In the genomic region with DNA sequence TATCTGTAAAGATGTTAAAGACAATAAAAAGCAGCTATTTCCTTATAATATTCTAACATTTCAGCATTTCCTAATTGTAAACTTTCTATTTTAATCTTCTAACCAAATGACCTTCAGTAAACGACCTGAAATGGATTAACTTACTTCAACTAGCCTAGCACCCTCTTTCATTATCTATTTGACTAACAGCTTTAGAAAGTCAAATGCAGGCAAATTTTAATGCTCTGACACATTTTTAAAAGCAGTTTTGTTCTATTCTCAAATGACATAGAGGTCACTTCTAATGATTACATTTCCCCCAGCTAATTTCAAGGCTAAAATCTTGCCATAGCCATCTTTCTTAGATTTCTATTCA, we compare ENCODE assay signal across 16 cellular contexts. TPM values are rescaled to one million over a fixed set of nuclear protein-coding genes. Genes with fewer than 3 reads are reported as not detected.
DNase-seq lines count a peak whose midpoint lies in the region; ATAC-seq, FAIRE-seq and TF ChIP-seq lines count a peak whose summit lies in the region.
"Had no signal": no experiment of that assay in that cellular context is flagged by ENCODE, and none has a peak within 500 bp of the region (broad histone marks: within the 10 kb centered on the region; RNA-seq: fewer than 3 reads in every experiment).

No MANE protein-coding gene starts in this region.

- TF ChIP-seq POLR2A in HCT116 (IDR thresholded peaks at IDR 0.05; ENCODE audit: borderline replicate concordance, extremely low read depth, insufficient read depth, insufficient read length) = no peak

- H3K4me3 ChIP-seq in HCT116 (replicated peaks in 1 of 2; ENCODE audit: low read depth in 1 of 2, low read length in 2 of 2) = peak overlapping the region in 1 of 2 experiments; percentile 23; a peak in 1 of 4 replicates
- no peak overlapping the region for H3K4me3 ChIP-seq in small intestine (ENCODE audit: low read depth in 1 of 2, low read length in 2 of 2)
- H3K4me3 ChIP-seq: heart left ventricle had no signal

- DNase-seq in HCT116 (ENCODE audit: low read depth, low spot score) = no peak
- DNase-seq in small intestine = no peak
- no peak for DNase-seq in NCI-H187 treated with DMSO at 0.1 percent for 48 hours (lab: John Stamatoyannopoulos, UW)
- DNase-seq in activated CD4-positive, alpha-beta T cell treated with anti-CD3 and anti-CD28 coated beads, Interleukin-2, amount 10 ng/mL, durations not matched to agents 7 days and 5 days = no peak
- DNase-seq in Ammon's horn (ENCODE audit: low spot score) = no peak
- DNase-seq: activated T-cell treated with anti-CD3 and anti-CD28 coated beads, Interleukin-2, amount 50 U/mL, for 4 hours; central memory CD4-positive, alpha-beta T cell; DND-41; heart left ventricle; NCI-H82; stimulated activated CD4-positive, alpha-beta T cell treated with anti-CD3 and anti-CD28 coated beads, Interleukin-15, amount 100 ng/mL, for 24 hours had no signal

- no TSS peak for BruUV-seq in HCT116 (replicated peaks; lab: Mats Ljungman, UMichigan)

- POLR2A ChIA-PET in HCT116 (lab: Charles Lee) = no interaction called here
- POLR2A ChIA-PET in activated CD4-positive, alpha-beta T cell treated with anti-CD3 and anti-CD28 coated beads, Interleukin-2, amount 10 ng/mL, durations not matched to agents 7 days and 5 days (lab: Charles Lee) = no interaction called here

- H3K4me3 Mint-ChIP-seq in activated CD4-positive, alpha-beta T cell treated with anti-CD3 and anti-CD28 coated beads, Interleukin-2, amount 10 ng/mL, durations not matched to agents 7 days and 5 days = no peak overlapping the region
- H3K4me3 Mint-ChIP-seq: activated T-cell treated with anti-CD3 and anti-CD28 coated beads, Interleukin-2, amount 50 U/mL, for 4 hours; stimulated activated naive CD8-positive, alpha-beta T cell treated with anti-CD3 and anti-CD28 coated beads, Interleukin-15, Interleukin-2, amounts not matched to agents 100 ng/mL and 50 ng/mL, for 24 hours; T-helper 2 cell treated with Interferon-gamma antibody and Interleukin-4, amounts not matched to agents 5 μg/mL and 100 μg/mL, for 36 hours had no signal

- peak overlapping the region; percentile 71 for H2AFZ ChIP-seq in HCT116 (ENCODE audit: low read depth, low read length, poor library complexity, severe bottlenecking)

- intact Hi-C loops in HCT116 (cut with micrococcal nuclease) = no loop called here

- FAIRE-seq in islet of Langerhans (lab: Jason Lieb, UNC) (peak; percentile 56), small intestine (lab: Jason Lieb, UNC) (no peak)

- H3K4me1 ChIP-seq in HCT116 (ENCODE audit: control insufficient read depth in 1 of 2, insufficient read depth in 2 of 2, low read length in 2 of 2) (peaks cover 11 to 37% of the 10 kb centered on the region in 2 experiments; a peak in 3 of 4 replicates), small intestine (ENCODE audit: control insufficient read depth in 2 of 2, insufficient read depth in 1 of 2, low read depth in 1 of 2, low read length in 1 of 2) (no peaks in the 10 kb centered on the region)

- H3K36me3 ChIP-seq in HCT116 (ENCODE audit: control insufficient read depth in 1 of 2, insufficient read depth in 2 of 2, low read length in 2 of 2) (no peaks in the 10 kb centered on the region), small intestine (ENCODE audit: control insufficient read depth in 2 of 2, insufficient read depth in 2 of 2, low read length in 2 of 2) (no peaks in the 10 kb centered on the region)
- H3K36me3 ChIP-seq: heart left ventricle had no signal

- H3K27ac ChIP-seq in HCT116 (ENCODE audit: low read depth, low read length) (peak overlapping the region; percentile 62; the same call in 1 of the 2 replicates), small intestine (ENCODE audit: low read depth in 1 of 2, low read length in 1 of 2) (no peak overlapping the region)

- no peaks in the 10 kb centered on the region for H4K20me1 ChIP-seq in HCT116 (ENCODE audit: insufficient read depth)

- no peaks in the 10 kb centered on the region for H3K4me1 Mint-ChIP-seq in activated CD4-positive, alpha-beta T cell treated with anti-CD3 and anti-CD28 coated beads, Interleukin-2, amount 10 ng/mL, durations not matched to agents 7 days and 5 days

- no peaks in the 10 kb centered on the region for H3K36me3 Mint-ChIP-seq in activated CD4-positive, alpha-beta T cell treated with anti-CD3 and anti-CD28 coated beads, Interleukin-2, amount 10 ng/mL, durations not matched to agents 7 days and 5 days (ENCODE audit: low read depth)

- no peak overlapping the region for H3K27ac Mint-ChIP-seq in activated CD4-positive, alpha-beta T cell treated with anti-CD3 and anti-CD28 coated beads, Interleukin-2, amount 10 ng/mL, durations not matched to agents 7 days and 5 days
- H3K27ac Mint-ChIP-seq: stimulated activated naive CD8-positive, alpha-beta T cell treated with anti-CD3 and anti-CD28 coated beads, Interleukin-15, Interleukin-2, amounts not matched to agents 100 ng/mL and 50 ng/mL, for 24 hours; T-helper 2 cell treated with Interferon-gamma antibody and Interleukin-4, amounts not matched to agents 5 μg/mL and 100 μg/mL, for 36 hours had no signal

- H3K9ac ChIP-seq in HCT116 (ENCODE audit: low read length) = peak overlapping the region; percentile 52

- H3K9me3 ChIP-seq in HCT116 (ENCODE audit: control insufficient read depth in 1 of 2, insufficient read depth in 1 of 2, low read depth in 1 of 2, low read length in 2 of 2) (no peaks in the 10 kb centered on the region), small intestine (ENCODE audit: control insufficient read depth, low read depth) (no peaks in the 10 kb centered on the region)
- H3K9me3 ChIP-seq: heart left ventricle had no signal

- H3K9me3 Mint-ChIP-seq in activated CD4-positive, alpha-beta T cell treated with anti-CD3 and anti-CD28 coated beads, Interleukin-2, amount 10 ng/mL, durations not matched to agents 7 days and 5 days = no peaks in the 10 kb centered on the region
- H3K9me3 Mint-ChIP-seq: activated T-cell treated with anti-CD3 and anti-CD28 coated beads, Interleukin-2, amount 50 U/mL, for 4 hours; stimulated activated naive CD8-positive, alpha-beta T cell treated with anti-CD3 and anti-CD28 coated beads, Interleukin-15, Interleukin-2, amounts not matched to agents 100 ng/mL and 50 ng/mL, for 24 hours; T-helper 2 cell treated with Interferon-gamma antibody and Interleukin-4, amounts not matched to agents 5 μg/mL and 100 μg/mL, for 36 hours had no signal

- WGBS in small intestine, 3 donors = 2 to 35% (median 7%) methylated on average over 1 of the region's 1 CpG

- peak overlapping the region; percentile 70 for H3K4me2 ChIP-seq in HCT116 (ENCODE audit: low read length)

- ATAC-seq in GM19023 (IDR thresholded peaks at IDR 0.05; ENCODE audit: unreplicated experiment) (peak; percentile 40), HCT116 (no peak), HG03460 (IDR thresholded peaks at IDR 0.05; ENCODE audit: unreplicated experiment) (peak; percentile 36)
- ATAC-seq: activated T-cell treated with anti-CD3 and anti-CD28 coated beads, Interleukin-2, amount 50 U/mL, for 4 hours had no signal

- no peaks in the 10 kb centered on the region for H3K27me3 Mint-ChIP-seq in activated CD4-positive, alpha-beta T cell treated with anti-CD3 and anti-CD28 coated beads, Interleukin-2, amount 10 ng/mL, durations not matched to agents 7 days and 5 days
- H3K27me3 Mint-ChIP-seq: stimulated activated naive CD8-positive, alpha-beta T cell treated with anti-CD3 and anti-CD28 coated beads, Interleukin-15, Interleukin-2, amounts not matched to agents 100 ng/mL and 50 ng/mL, for 24 hours had no signal

- no peaks in the 10 kb centered on the region; the same call in 1 of the 2 replicates for H3K9me2 ChIP-seq in HCT116 (ENCODE audit: insufficient read depth)

- no peaks in the 10 kb centered on the region for H3K79me2 ChIP-seq in HCT116 (ENCODE audit: insufficient read depth, low read length)

- no peaks in the 10 kb centered on the region for H3K27me3 ChIP-seq in HCT116 (ENCODE audit: insufficient read depth, low read length)
- H3K27me3 ChIP-seq in small intestine (ENCODE audit: control insufficient read depth in 2 of 2, insufficient read depth in 2 of 2, low read length in 2 of 2) = no peaks in the 10 kb centered on the region
- H3K27me3 ChIP-seq: heart left ventricle had no signal

- CTCF ChIA-PET in HCT116 (lab: Charles Lee) = interaction anchor here (1.5 kb wide), 1 partner anchor 18 kb away, joined by 3 read pairs; no protein-coding TSS in a partner anchor
- CTCF ChIA-PET in activated CD4-positive, alpha-beta T cell treated with anti-CD3 and anti-CD28 coated beads, Interleukin-2, amount 10 ng/mL, durations not matched to agents 7 days and 5 days (lab: Charles Lee) = no interaction called here

- TF ChIP-seq RAD21 in HCT116 (IDR thresholded peaks at IDR 0.05; ENCODE audit: low read depth) = no peak

- RAD21 ChIA-PET in HCT116 (lab: Charles Lee; ENCODE audit: low non-redundant PET in 1 of 2, low total read pairs in 2 of 2, uncharacterized antibody in 2 of 2, unreplicated experiment in 2 of 2) = no interaction called here

- TF ChIP-seq CTCF in HCT116 (IDR thresholded peaks at IDR 0.05 in 2 of 3, conservative IDR thresholded peaks at IDR 0.05 in 1 of 3; ENCODE audit: borderline replicate concordance in 1 of 3, insufficient read depth in 1 of 3, low read depth in 2 of 3, low read length in 2 of 3) = no peak

TF ChIP-seq in HCT116, 20 proteins besides CTCF, POLR2A, EP300 and RAD21:
- TF ChIP-seq ZFX (IDR thresholded peaks at IDR 0.05) = no peak
- TF ChIP-seq, protein P1, sequence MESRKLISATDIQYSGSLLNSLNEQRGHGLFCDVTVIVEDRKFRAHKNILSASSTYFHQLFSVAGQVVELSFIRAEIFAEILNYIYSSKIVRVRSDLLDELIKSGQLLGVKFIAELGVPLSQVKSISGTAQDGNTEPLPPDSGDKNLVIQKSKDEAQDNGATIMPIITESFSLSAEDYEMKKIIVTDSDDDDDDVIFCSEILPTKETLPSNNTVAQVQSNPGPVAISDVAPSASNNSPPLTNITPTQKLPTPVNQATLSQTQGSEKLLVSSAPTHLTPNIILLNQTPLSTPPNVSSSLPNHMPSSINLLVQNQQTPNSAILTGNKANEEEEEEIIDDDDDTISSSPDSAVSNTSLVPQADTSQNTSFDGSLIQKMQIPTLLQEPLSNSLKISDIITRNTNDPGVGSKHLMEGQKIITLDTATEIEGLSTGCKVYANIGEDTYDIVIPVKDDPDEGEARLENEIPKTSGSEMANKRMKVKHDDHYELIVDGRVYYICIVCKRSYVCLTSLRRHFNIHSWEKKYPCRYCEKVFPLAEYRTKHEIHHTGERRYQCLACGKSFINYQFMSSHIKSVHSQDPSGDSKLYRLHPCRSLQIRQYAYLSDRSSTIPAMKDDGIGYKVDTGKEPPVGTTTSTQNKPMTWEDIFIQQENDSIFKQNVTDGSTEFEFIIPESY (IDR thresholded peaks at IDR 0.05; ENCODE audit: extremely low read depth, insufficient replicate concordance, low read length) = no peak

RNA-seq across cellular contexts. Expression of a gene that starts 41.9 kb away (rescaled TPM):
- 45.8 TPM for total RNA-seq in HCT116 (2021; ENCODE audit: unreplicated experiment)
- 7.5 and 11.1 TPM in 2 replicates for polyA plus RNA-seq in HCT116 (2012)
- 1 to 10 TPM in 1 of 3 donors, under 1 TPM in 2; 0.22 to 5.6 (median 0.54) TPM for polyA plus RNA-seq in small intestine
- total RNA-seq in activated CD4-positive, alpha-beta T cell treated with anti-CD3 and anti-CD28 coated beads, Interleukin-2, amount 10 ng/mL, durations not matched to agents 7 days and 5 days = 1 to 10 TPM; 1.1 to 2.2 TPM

Comparison
In these comparisons a context has a peak if more than half of its experiments do, and no peak if none do; other contexts are left out.
1. RNA of a gene that starts 41.9 kb away (total RNA-seq): 45.8 TPM in HCT116 (single experiment); 1.1 to 2.2 TPM in activated CD4-positive, alpha-beta T cell treated with anti-CD3 and anti-CD28 coated beads, Interleukin-2, amount 10 ng/mL, durations not matched to agents 7 days and 5 days; every median in the first group is over 10 times any median in the second.